Comparison of ENCODE assay signal across 8 cellular contexts in the genomic region with DNA sequence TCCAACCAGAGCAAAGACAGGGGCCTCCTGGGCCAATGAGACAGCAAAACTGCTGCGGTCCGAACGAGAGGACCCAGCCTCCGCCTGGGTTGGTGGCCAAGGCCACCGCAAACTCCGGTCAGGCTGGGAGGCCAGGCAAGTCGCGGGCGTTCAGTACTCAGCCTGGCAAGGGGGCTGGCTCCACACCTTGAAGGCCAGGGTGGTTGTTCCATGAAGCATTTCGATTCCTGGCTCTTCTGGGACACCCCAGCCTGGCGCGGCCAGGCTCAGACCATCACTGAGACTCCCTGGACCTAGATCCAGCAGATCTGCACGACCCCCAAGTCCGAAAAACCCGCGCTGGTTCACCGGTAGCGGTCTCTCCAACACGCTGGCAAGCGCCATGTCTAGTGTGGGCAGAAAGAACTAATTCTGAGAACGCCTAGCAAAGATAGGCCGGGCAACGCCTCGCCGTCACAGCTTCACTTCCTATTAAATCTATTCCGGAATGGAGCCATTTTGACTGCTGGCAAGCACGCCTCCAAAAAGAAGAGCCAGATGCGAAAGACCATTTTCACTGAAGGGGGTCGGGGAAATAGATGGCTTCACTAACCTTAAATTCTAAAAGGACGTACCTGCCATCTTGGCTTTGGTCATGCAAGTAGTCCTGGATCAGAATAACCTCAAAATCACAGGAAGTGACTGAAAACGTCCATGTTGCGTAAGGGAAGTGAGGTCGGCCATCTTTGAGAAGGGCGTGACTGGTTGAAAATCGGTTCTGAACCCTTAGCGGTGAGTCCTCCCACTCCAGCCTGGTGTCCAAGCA. TPM values are rescaled to one million over a fixed set of nuclear protein-coding genes. Genes with fewer than 3 reads are reported as not detected.
DNase-seq lines count a peak whose midpoint lies in the region; ATAC-seq and TF ChIP-seq lines count a peak whose summit lies in the region.

TSS of gene PSMB5 (minus strand) at position 403 of the 805 bp plus-strand sequence. CDS start at position 384, 19 bp downstream.

- ATAC-seq in GM23338 (peak; percentile 96), thoracic aorta (ENCODE audit: insufficient number of reproducible peaks, low FRiP score, low read depth) (peak; percentile 96)

- peak within 1 kb of the TSS; percentile 75 for H3K4me3 ChIP-seq in GM23338
- H3K4me3 ChIP-seq in thoracic aorta = peak within 1 kb of the TSS; percentile 99

- H3K4me1 Mint-ChIP-seq in GM23338 = peaks cover 17% of the 10 kb centered on the region
- peaks cover 28% of the 10 kb centered on the region for H3K4me1 Mint-ChIP-seq in activated T-helper 1 cell treated with anti-CD3 and anti-CD28 coated beads, Interleukin-12 subunit alpha, Interleukin-12 subunit beta, Interleukin-2, Interleukin-4 antibody, amounts not matched to agents 30 ng/mL and 10 ng/mL and 1 ng/mL, durations not matched to agents 14 hours and 24 hours and 36 hours (ENCODE audit: low read depth)

- H3K36me3 ChIP-seq in GM23338 (ENCODE audit: insufficient read depth) = peaks cover 31% of the 10 kb centered on the region
- peaks cover 17% of the 10 kb centered on the region for H3K36me3 ChIP-seq in thoracic aorta

- peaks cover 41% of the 10 kb centered on the region for H3K36me3 Mint-ChIP-seq in GM23338 (ENCODE audit: low read depth)
- peaks cover 27% of the 10 kb centered on the region for H3K36me3 Mint-ChIP-seq in activated T-helper 1 cell treated with anti-CD3 and anti-CD28 coated beads, Interleukin-12 subunit alpha, Interleukin-12 subunit beta, Interleukin-2, Interleukin-4 antibody, amounts not matched to agents 30 ng/mL and 10 ng/mL and 1 ng/mL, durations not matched to agents 14 hours and 24 hours and 36 hours (ENCODE audit: low read depth)

- peaks cover 41% of the 10 kb centered on the region for H3K79me2 ChIP-seq in GM23338 (replicated peaks; ENCODE audit: insufficient read depth)

- H2AFZ ChIP-seq in GM23338 = peak within 1 kb of the TSS; percentile 7

- H3K4me3 Mint-ChIP-seq in GM23338 = peak within 1 kb of the TSS; percentile 95
- peak within 1 kb of the TSS; percentile 98 for H3K4me3 Mint-ChIP-seq in activated T-helper 1 cell treated with anti-CD3 and anti-CD28 coated beads, Interleukin-12 subunit alpha, Interleukin-12 subunit beta, Interleukin-2, Interleukin-4 antibody, amounts not matched to agents 30 ng/mL and 10 ng/mL and 1 ng/mL, durations not matched to agents 14 hours and 24 hours and 36 hours

- H3K4me1 ChIP-seq in GM23338 (ENCODE audit: insufficient read depth) = peaks cover 10% of the 10 kb centered on the region
- H3K4me1 ChIP-seq in thoracic aorta (ENCODE audit: control insufficient read depth in 1 of 2, low read depth in 2 of 2) = peaks cover 9 to 16% of the 10 kb centered on the region in 2 donors

- H3K27ac ChIP-seq in GM23338 (ENCODE audit: low read depth) (peak within 1 kb of the TSS; percentile 88), thoracic aorta (peak within 1 kb of the TSS; percentile 95)

- no peaks in the 10 kb centered on the region for H4K20me1 ChIP-seq in GM23338 (replicated peaks; ENCODE audit: insufficient read depth)

- no peaks in the 10 kb centered on the region for H3K27me3 Mint-ChIP-seq in GM23338 (ENCODE audit: insufficient read depth, low read depth, poor library complexity)
- peaks cover 2% of the 10 kb centered on the region for H3K27me3 Mint-ChIP-seq in activated T-helper 1 cell treated with anti-CD3 and anti-CD28 coated beads, Interleukin-12 subunit alpha, Interleukin-12 subunit beta, Interleukin-2, Interleukin-4 antibody, amounts not matched to agents 30 ng/mL and 10 ng/mL and 1 ng/mL, durations not matched to agents 14 hours and 24 hours and 36 hours (ENCODE audit: insufficient read depth)

- H3K9me2 ChIP-seq in GM23338 (ENCODE audit: insufficient read depth) = 0 out of 2 replicates have a peak, but pooled peaks cover 4% of the 10 kb centered on the region

- no peaks in the 10 kb centered on the region for H3K9me3 ChIP-seq in thoracic aorta

- TF ChIP-seq CTCF in GM23338 (conservative IDR thresholded peaks at IDR 0.05; ENCODE audit: low read depth in 2 of 2) (no peak), thoracic aorta (IDR thresholded peaks at IDR 0.05) (no peak)

- DNase-seq in Daoy (ENCODE audit: low read depth) = peak; percentile 98
- DNase-seq in GM23338 (ENCODE audit: low spot score) = peak; percentile 98
- DNase-seq in M059J (ENCODE audit: low read depth) = peak; percentile 96
- peak; percentile 85 for DNase-seq in activated T-helper 1 cell treated with anti-CD3 and anti-CD28 coated beads, Interleukin-12 subunit alpha, Interleukin-12 subunit beta, Interleukin-2, Interleukin-4 antibody, amounts not matched to agents 30 ng/mL and 10 ng/mL and 1 ng/mL, durations not matched to agents 14 hours and 24 hours and 36 hours (ENCODE audit: low spot score)
- peak; percentile 94 for DNase-seq in foreskin melanocyte
- no peak for DNase-seq in occipital lobe (lab: John Stamatoyannopoulos, UW)
- DNase-seq in thoracic aorta (ENCODE audit: low spot score) = peak; percentile 73
- DNase-seq in NCI-H146 (lab: John Stamatoyannopoulos, UW) = no peak

- H3K4me2 ChIP-seq in GM23338 = peak within 1 kb of the TSS; percentile 27

- no peaks in the 10 kb centered on the region for H3K9me3 Mint-ChIP-seq in GM23338
- peaks cover 2% of the 10 kb centered on the region for H3K9me3 Mint-ChIP-seq in activated T-helper 1 cell treated with anti-CD3 and anti-CD28 coated beads, Interleukin-12 subunit alpha, Interleukin-12 subunit beta, Interleukin-2, Interleukin-4 antibody, amounts not matched to agents 30 ng/mL and 10 ng/mL and 1 ng/mL, durations not matched to agents 14 hours and 24 hours and 36 hours

- intact Hi-C loops in activated T-helper 1 cell treated with anti-CD3 and anti-CD28 coated beads, Interleukin-12 subunit alpha, Interleukin-12 subunit beta, Interleukin-2, Interleukin-4 antibody, amounts not matched to agents 30 ng/mL and 10 ng/mL and 1 ng/mL, durations not matched to agents 14 hours and 24 hours and 36 hours (cut with micrococcal nuclease) = loop anchor here (1.0 to 2.0 kb wide), 11 partner anchors 22 to 287 kb away; partner anchors contain the start of genes ACIN1, AJUBA, C14orf119 and HAUS4

- H3F3A ChIP-seq in GM23338 (replicated peaks; ENCODE audit: low read depth) = peaks cover 6% of the 10 kb centered on the region; the same call in 1 of the 2 replicates

- H3K27me3 ChIP-seq in GM23338 (ENCODE audit: insufficient read depth) (no peaks in the 10 kb centered on the region), thoracic aorta (replicated peaks; ENCODE audit: insufficient read depth) (no peaks in the 10 kb centered on the region)

- peak within 1 kb of the TSS; percentile 100 for H3K27ac Mint-ChIP-seq in GM23338
- peak within 1 kb of the TSS; percentile 98 for H3K27ac Mint-ChIP-seq in activated T-helper 1 cell treated with anti-CD3 and anti-CD28 coated beads, Interleukin-12 subunit alpha, Interleukin-12 subunit beta, Interleukin-2, Interleukin-4 antibody, amounts not matched to agents 30 ng/mL and 10 ng/mL and 1 ng/mL, durations not matched to agents 14 hours and 24 hours and 36 hours

TF ChIP-seq in GM23338, 12 proteins besides CTCF, POLR2A, EP300 and RAD21 (continues in another document):
- TF ChIP-seq JUNB (IDR thresholded peaks at IDR 0.05; ENCODE audit: unreplicated experiment) (no peak), EZH2phosphoT487 (IDR thresholded peaks at IDR 0.05; ENCODE audit: unreplicated experiment) (no peak), ZNF331 (CRISPR knock-in tag; IDR thresholded peaks at IDR 0.05; ENCODE audit: low read depth) (no peak), EZH2 (IDR thresholded peaks at IDR 0.05; ENCODE audit: low read depth, unreplicated experiment) (no peak), NANOG (IDR thresholded peaks at IDR 0.05; ENCODE audit: borderline replicate concordance) (no peak)

RNA-seq across cellular contexts. Expression of gene PSMB5, which starts in this region (rescaled TPM):
- total RNA-seq in Daoy (2014; rRNA removed; shearing (Covaris generic)) = 476 and 523 TPM in 2 replicates
- 229 and 265 TPM in 2 replicates for total RNA-seq in GM23338 (2014; rRNA removed; shearing (Covaris generic))
- 341 and 367 TPM in 2 replicates for polyA plus RNA-seq in GM23338 (2016; fragmentation: Nextera tagmentation; extraction: Ambion mirVana)
- 267 and 297 TPM in 2 replicates for total RNA-seq in M059J (2014; rRNA removed; shearing (Covaris generic))
- 144 and 148 TPM in 2 replicates for total RNA-seq in activated T-helper 1 cell treated with anti-CD3 and anti-CD28 coated beads, Interleukin-12 subunit alpha, Interleukin-12 subunit beta, Interleukin-2, Interleukin-4 antibody, amounts not matched to agents 30 ng/mL and 10 ng/mL and 1 ng/mL, durations not matched to agents 14 hours and 24 hours and 36 hours
- 149 TPM for total RNA-seq in occipital lobe
- 10 to 100 TPM; 47.4 to 79.7 TPM for total RNA-seq in thoracic aorta

Comparison
In these comparisons a context has a peak if more than half of its experiments do, and no peak if none do; other contexts are left out.
1. DNase-seq: peak in Daoy (single experiment), GM23338 (single experiment), M059J (single experiment), activated T-helper 1 cell treated with anti-CD3 and anti-CD28 coated beads, Interleukin-12 subunit alpha, Interleukin-12 subunit beta, Interleukin-2, Interleukin-4 antibody, amounts not matched to agents 30 ng/mL and 10 ng/mL and 1 ng/mL, durations not matched to agents 14 hours and 24 hours and 36 hours (single experiment), foreskin melanocyte (single experiment) and thoracic aorta (single experiment); none in occipital lobe (single experiment) and NCI-H146 (single experiment).